8 cellular contexts compared by ENCODE assay signal in the genomic region with DNA sequence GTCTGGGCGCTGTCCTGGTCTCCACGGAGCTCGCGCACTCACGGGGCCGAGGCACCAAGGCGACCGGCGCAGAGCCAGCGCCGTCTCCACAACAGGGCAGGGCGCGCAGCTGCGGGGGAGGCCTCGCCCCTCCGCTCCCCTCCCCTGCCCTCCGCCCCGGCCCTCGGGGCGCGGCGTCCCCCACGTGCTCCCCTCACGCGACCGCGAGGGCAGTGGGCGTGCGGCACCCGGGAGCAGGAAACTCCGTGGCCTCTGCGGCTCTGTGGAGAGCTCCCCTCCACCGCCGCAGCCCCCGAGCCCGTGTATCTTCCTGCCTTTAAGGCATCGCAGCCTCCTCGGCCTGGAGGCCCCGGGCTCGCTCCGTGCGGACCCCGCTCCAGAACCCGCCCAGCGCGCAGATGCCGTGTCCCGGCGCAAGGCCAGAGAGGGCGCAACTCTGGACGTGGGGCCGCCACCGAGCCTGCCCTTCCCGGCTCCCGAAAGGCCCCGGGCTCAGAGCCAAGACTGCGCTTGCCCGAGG. TPM values are rescaled to one million over a fixed set of nuclear protein-coding genes. Genes with fewer than 3 reads are reported as not detected.
DNase-seq lines count a peak whose midpoint lies in the region; ATAC-seq lines count a peak whose summit lies in the region.

No MANE protein-coding gene starts in this region.

- peak; percentile 22 for ATAC-seq in HG02678 (IDR thresholded peaks at IDR 0.05; ENCODE audit: unreplicated experiment)
- ATAC-seq in effector memory CD8-positive, alpha-beta T cell (replicated peaks): peak; percentile 40

- peaks cover 28% of the 10 kb centered on the region for H3K36me3 Mint-ChIP-seq in activated CD4-positive, alpha-beta T cell treated with anti-CD3 and anti-CD28 coated beads, Interleukin-2, amount 10 ng/mL, durations not matched to agents 24 days and 14 days (ENCODE audit: low read depth)
- H3K36me3 Mint-ChIP-seq in effector memory CD8-positive, alpha-beta T cell (ENCODE audit: insufficient read depth): peaks cover 38% of the 10 kb centered on the region

- peaks cover 19% of the 10 kb centered on the region for H3K4me1 Mint-ChIP-seq in activated CD4-positive, alpha-beta T cell treated with anti-CD3 and anti-CD28 coated beads, Interleukin-2, amount 10 ng/mL, durations not matched to agents 24 days and 14 days
- peaks cover 20 to 22% of the 10 kb centered on the region in 2 donors for H3K4me1 Mint-ChIP-seq in effector memory CD8-positive, alpha-beta T cell (ENCODE audit: low read depth in 2 of 2)

- H3K27me3 Mint-ChIP-seq in activated CD4-positive, alpha-beta T cell treated with anti-CD3 and anti-CD28 coated beads, Interleukin-2, amount 10 ng/mL, durations not matched to agents 24 days and 14 days: peaks cover 2% of the 10 kb centered on the region
- peaks cover 0 to 3% of the 10 kb centered on the region in 2 donors for H3K27me3 Mint-ChIP-seq in effector memory CD8-positive, alpha-beta T cell

- intact Hi-C loops in activated CD4-positive, alpha-beta T cell treated with anti-CD3 and anti-CD28 coated beads, Interleukin-2, amount 10 ng/mL, durations not matched to agents 24 days and 14 days (cut with micrococcal nuclease): loop anchor here (2.0 to 5.0 kb wide), 2 partner anchors 38 to 112 kb away; partner anchors contain the start of gene TPRN

- peak overlapping the region; percentile 71 for H3K4me3 ChIP-seq in mesodermal cell (ENCODE audit: extremely low read depth, insufficient read depth, low read length, poor library complexity, severe bottlenecking)

- 0% methylated on average over 32 to 42 of the region's 58 CpGs for WGBS in mesodermal cell (ENCODE audit: insufficient coverage in 2 of 2), 2 experiments

- peak overlapping the region; percentile 91 for H3K27ac ChIP-seq in mesodermal cell (ENCODE audit: low read depth, low read length, severe bottlenecking)

- H3K4me1 ChIP-seq in mesodermal cell (ENCODE audit: control insufficient read depth, insufficient read depth, low read length, poor library complexity, severe bottlenecking): peaks cover 12% of the 10 kb centered on the region

- no peaks in the 10 kb centered on the region for H3K9me3 Mint-ChIP-seq in activated CD4-positive, alpha-beta T cell treated with anti-CD3 and anti-CD28 coated beads, Interleukin-2, amount 10 ng/mL, durations not matched to agents 24 days and 14 days
- H3K9me3 Mint-ChIP-seq in effector memory CD8-positive, alpha-beta T cell: no peaks in the 10 kb centered on the region

- peak overlapping the region; percentile 53 for H3K27ac Mint-ChIP-seq in activated CD4-positive, alpha-beta T cell treated with anti-CD3 and anti-CD28 coated beads, Interleukin-2, amount 10 ng/mL, durations not matched to agents 24 days and 14 days
- H3K27ac Mint-ChIP-seq in effector memory CD8-positive, alpha-beta T cell: peak overlapping the region; percentile 91 to 97

- H3K9me3 ChIP-seq in mesodermal cell (ENCODE audit: control insufficient read depth, low read length): no peaks in the 10 kb centered on the region

- peak overlapping the region; percentile 90 for H3K4me3 Mint-ChIP-seq in activated CD4-positive, alpha-beta T cell treated with anti-CD3 and anti-CD28 coated beads, Interleukin-2, amount 10 ng/mL, durations not matched to agents 24 days and 14 days
- peak overlapping the region; percentile 86 to 97 for H3K4me3 Mint-ChIP-seq in effector memory CD8-positive, alpha-beta T cell

- DNase-seq in NCI-H82 (lab: John Stamatoyannopoulos, UW) (peak; percentile 71), NCI-H82 treated with DMSO at 0.1 percent for 48 hours (lab: John Stamatoyannopoulos, UW; ENCODE audit: unreplicated experiment) (no peak), NCI-H1694 treated with DMSO at 0.1 percent for 48 hours (lab: John Stamatoyannopoulos, UW) (peak; percentile 47)
- DNase-seq in activated CD4-positive, alpha-beta T cell treated with anti-CD3 and anti-CD28 coated beads, Interleukin-2, amount 10 ng/mL, durations not matched to agents 24 days and 14 days: peak; percentile 93
- DNase-seq in effector memory CD8-positive, alpha-beta T cell: peak in 2 of 3 experiments; percentile 65 to 70
- DNase-seq in stimulated activated CD8-positive, alpha-beta memory T cell treated with anti-CD3 and anti-CD28 coated beads, Interleukin-2, amount 100 ng/mL, for 48 hours (ENCODE audit: low read depth in 2 of 2): peak; percentile 55 to 60

- peaks cover 27% of the 10 kb centered on the region for H3K36me3 ChIP-seq in mesodermal cell (ENCODE audit: control insufficient read depth, insufficient read depth, low read length)

RNA-seq across cellular contexts. Expression of gene TUBB4B, which starts 0.7 kb away (rescaled TPM):
- 292 and 299 TPM in 2 replicates for total RNA-seq in activated CD4-positive, alpha-beta T cell treated with anti-CD3 and anti-CD28 coated beads, Interleukin-2, amount 10 ng/mL, durations not matched to agents 24 days and 14 days
- polyA plus RNA-seq in mesodermal cell (2013, experiment 1 of 2): 341 TPM
- 341 TPM for polyA plus RNA-seq in mesodermal cell (2013, experiment 2 of 2)

RNA-seq across cellular contexts. Expression of gene SLC34A3, which starts 9.7 kb away (rescaled TPM):
- total RNA-seq in activated CD4-positive, alpha-beta T cell treated with anti-CD3 and anti-CD28 coated beads, Interleukin-2, amount 10 ng/mL, durations not matched to agents 24 days and 14 days: not detected in 2 replicates
- not detected for polyA plus RNA-seq in mesodermal cell (2013, experiment 1 of 2)
- not detected for polyA plus RNA-seq in mesodermal cell (2013, experiment 2 of 2)

RNA-seq across cellular contexts. Expression of gene STPG3, which starts 10.7 kb away (rescaled TPM):
- total RNA-seq in activated CD4-positive, alpha-beta T cell treated with anti-CD3 and anti-CD28 coated beads, Interleukin-2, amount 10 ng/mL, durations not matched to agents 24 days and 14 days: 0.54 and 0.99 TPM in 2 replicates
- polyA plus RNA-seq in mesodermal cell (2013, experiment 1 of 2): not detected
- polyA plus RNA-seq in mesodermal cell (2013, experiment 2 of 2): not detected

RNA-seq across cellular contexts. Expression of gene RNF224, which starts 13.1 kb away (rescaled TPM):
- total RNA-seq in activated CD4-positive, alpha-beta T cell treated with anti-CD3 and anti-CD28 coated beads, Interleukin-2, amount 10 ng/mL, durations not matched to agents 24 days and 14 days: not detected in 2 replicates
- not detected for polyA plus RNA-seq in mesodermal cell (2013, experiment 1 of 2)
- not detected for polyA plus RNA-seq in mesodermal cell (2013, experiment 2 of 2)

RNA-seq across cellular contexts. Expression of gene NELFB, which starts 14.7 kb away (rescaled TPM):
- total RNA-seq in activated CD4-positive, alpha-beta T cell treated with anti-CD3 and anti-CD28 coated beads, Interleukin-2, amount 10 ng/mL, durations not matched to agents 24 days and 14 days: 72.4 and 75.3 TPM in 2 replicates
- polyA plus RNA-seq in mesodermal cell (2013, experiment 1 of 2): 60.0 TPM
- 50.4 TPM for polyA plus RNA-seq in mesodermal cell (2013, experiment 2 of 2)
